In the genomic region with DNA sequence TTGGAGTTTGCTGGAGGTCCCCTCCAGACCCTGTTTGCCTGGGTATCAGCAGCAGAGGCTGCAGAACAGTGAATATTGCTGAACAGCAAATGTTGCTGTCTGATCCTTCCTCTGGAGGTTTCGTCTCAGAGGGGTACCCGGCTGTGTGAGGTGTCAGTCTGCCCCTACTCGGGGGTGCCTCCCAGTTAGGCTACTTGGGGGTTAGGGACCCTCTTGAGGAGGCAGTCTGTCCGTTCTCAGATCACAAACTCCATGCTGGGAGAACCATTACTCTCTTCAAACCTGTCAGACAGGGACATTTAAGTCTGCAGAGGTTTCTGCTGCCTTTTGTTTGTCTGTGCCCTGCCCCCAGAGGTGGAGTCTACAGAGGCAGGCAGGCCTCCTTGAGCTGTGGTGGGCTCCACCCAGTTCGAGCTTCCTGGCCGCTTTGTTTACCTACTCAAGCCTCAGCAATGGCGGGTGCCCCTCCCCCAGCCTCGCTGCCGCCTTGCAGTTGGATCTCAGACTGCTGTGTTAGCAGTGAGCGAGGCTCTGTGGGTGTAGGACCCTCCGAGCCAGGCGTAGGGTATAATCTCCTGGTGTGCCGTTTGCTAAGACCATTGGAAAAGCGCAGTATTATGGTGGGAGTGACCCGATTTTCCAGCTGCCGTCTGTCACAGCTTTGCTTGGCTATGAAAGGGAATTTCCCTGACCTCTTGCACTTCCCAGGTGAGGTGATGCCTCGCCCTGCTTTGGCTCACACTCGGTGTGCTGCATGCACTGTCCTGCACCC, we compare ENCODE assay signal across 10 cellular contexts. TPM values are rescaled to one million over a fixed set of nuclear protein-coding genes. Genes with fewer than 3 reads are reported as not detected.
DNase-seq lines count a peak whose midpoint lies in the region; ATAC-seq and TF ChIP-seq lines count a peak whose summit lies in the region.
"Not testable (repeated sequence)": the region's sequence is repeated elsewhere in the genome, so short reads cannot be mapped to it uniquely, and the experiment has no call there.
"Had no signal": no experiment of that assay in that cellular context is flagged by ENCODE, and none has a peak within 500 bp of the region (broad histone marks: within the 10 kb centered on the region; RNA-seq: fewer than 3 reads in every experiment).

No MANE protein-coding gene starts in this region.

- H3K23ac ChIP-seq in mesendoderm (ENCODE audit: low read length) = not testable (repeated sequence)

- H3K79me1 ChIP-seq in mesendoderm (ENCODE audit: low read length) = not testable (repeated sequence)

- not testable (repeated sequence) for TF ChIP-seq CTCF in WERI-Rb-1 (IDR thresholded peaks at IDR 0.05; ENCODE audit: low read depth, low read length); endodermal cell (conservative IDR thresholded peaks at IDR 0.05); gastrocnemius medialis (IDR thresholded peaks at IDR 0.05 in 4 of 5, conservative IDR thresholded peaks at IDR 0.05 in 1 of 5)

- H3K56ac ChIP-seq in mesendoderm (ENCODE audit: low read length) = peak overlapping the region; percentile 80

- not testable (repeated sequence) for H3K9me3 ChIP-seq in WERI-Rb-1 (ENCODE audit: severe bottlenecking); endodermal cell (ENCODE audit: control insufficient read depth, low read length); gastrocnemius medialis

- H3K4me2 ChIP-seq in mesendoderm (ENCODE audit: low read length) = not testable (repeated sequence)

- WGBS in endodermal cell (ENCODE audit: insufficient coverage in 1 of 2, insufficient read length in 1 of 2), 2 experiments = 19 to 25% methylated on average over 9 to 18 of the region's 18 CpGs
- no CpG with 5 or more reads among the region's 18 CpGs for WGBS in mesendoderm (ENCODE audit: extremely low coverage, insufficient coverage, low lambda C conversion rate)

- not testable (repeated sequence) for H3K18ac ChIP-seq in mesendoderm (ENCODE audit: low read length)

- H4K8ac ChIP-seq in mesendoderm (ENCODE audit: low read depth, low read length) = not testable (repeated sequence)

- peak overlapping the region; percentile 50 for H3K4me3 Mint-ChIP-seq in endodermal cell

- not testable (repeated sequence) for H4K5ac ChIP-seq in mesendoderm (ENCODE audit: low read length)

- H3K27ac ChIP-seq in WERI-Rb-1 = peak overlapping the region; percentile 37; the same call in 1 of the 2 replicates
- not testable (repeated sequence) for H3K27ac ChIP-seq in endodermal cell (ENCODE audit: low read depth, low read length); mesendoderm (ENCODE audit: low read depth, low read length)
- peak overlapping the region in 3 of 4 donors; percentile 38 to 49 (median 39) for H3K27ac ChIP-seq in gastrocnemius medialis

- DNase-seq in H7, gastrocnemius medialis: not testable (repeated sequence)
- DNase-seq in NCI-H510A treated with DMSO at 0.1 percent for 48 hours (lab: John Stamatoyannopoulos, UW) = peak; percentile 8
- peak; percentile 43 for DNase-seq in WERI-Rb-1
- DNase-seq in endodermal cell = peak; percentile 78
- DNase-seq in iPS DF 19.7 (ENCODE audit: low read depth, low spot score) = peak; percentile 12
- DNase-seq in mesendoderm = peak; percentile 20

- ATAC-seq in gastrocnemius medialis = not testable (repeated sequence)

- not testable (repeated sequence) for H3K4ac ChIP-seq in mesendoderm (ENCODE audit: low read depth, low read length)

- H3K4me1 Mint-ChIP-seq in endodermal cell = peaks cover 16% of the 10 kb centered on the region

- not testable (repeated sequence) for H3K4me1 ChIP-seq in endodermal cell (ENCODE audit: control insufficient read depth, insufficient read depth, low read length); mesendoderm (ENCODE audit: control insufficient read depth, low read depth, low read length); gastrocnemius medialis

- peak overlapping the region; percentile 25 for H3K4me3 ChIP-seq in H7 (ENCODE audit: insufficient read depth, low read depth, low read length)
- H3K4me3 ChIP-seq in WERI-Rb-1 (ENCODE audit: low read depth, low read length); mesendoderm (ENCODE audit: low read length): not testable (repeated sequence)
- peak overlapping the region; percentile 47 for H3K4me3 ChIP-seq in endodermal cell (ENCODE audit: low read length)
- peak overlapping the region in 1 of 4 donors; percentile 15 for H3K4me3 ChIP-seq in gastrocnemius medialis

- intact Hi-C loops in gastrocnemius medialis (cut with DNase I; ENCODE audit: low total_unique reads) = not testable (repeated sequence)

- not testable (repeated sequence) for H2BK15ac ChIP-seq in mesendoderm (replicated peaks; ENCODE audit: low read depth)

- TF ChIP-seq POLR2A in gastrocnemius medialis (IDR thresholded peaks at IDR 0.05) = not testable (repeated sequence)

- peak overlapping the region; percentile 94 for H3K27ac Mint-ChIP-seq in endodermal cell

- peaks cover 36% of the 10 kb centered on the region for H3K9me3 Mint-ChIP-seq in endodermal cell

- not testable (repeated sequence) for H2AK5ac ChIP-seq in mesendoderm (ENCODE audit: low read length)

- H2BK120ac ChIP-seq in mesendoderm (ENCODE audit: low read depth, low read length) = not testable (repeated sequence)

- H3K36me3 Mint-ChIP-seq in endodermal cell (ENCODE audit: low read depth) = not testable (repeated sequence)

- not testable (repeated sequence) for H3K27me3 ChIP-seq in H7 (ENCODE audit: control insufficient read depth, insufficient read depth, low read length); WERI-Rb-1 (ENCODE audit: insufficient read depth, low read depth, severe bottlenecking); endodermal cell (ENCODE audit: control insufficient read depth, insufficient read depth, low read length, poor library complexity, severe bottlenecking); mesendoderm (ENCODE audit: insufficient read depth, low read length, poor library complexity); gastrocnemius medialis

- H2BK5ac ChIP-seq in mesendoderm (ENCODE audit: low read length) = not testable (repeated sequence)

- peaks cover 66% of the 10 kb centered on the region for H3K27me3 Mint-ChIP-seq in endodermal cell (ENCODE audit: insufficient read depth)

- H3K79me2 ChIP-seq in mesendoderm (ENCODE audit: control insufficient read depth, insufficient read depth, low read length) = not testable (repeated sequence)

- H3K9ac ChIP-seq in endodermal cell (ENCODE audit: extremely low read depth, low read length, poor library complexity, severe bottlenecking) = not testable (repeated sequence)
- peak overlapping the region; percentile 49 for H3K9ac ChIP-seq in mesendoderm (ENCODE audit: low read length)

- H3K36me3 ChIP-seq in H7 (replicated peaks; ENCODE audit: control insufficient read depth, insufficient read depth, low read length); WERI-Rb-1; endodermal cell (ENCODE audit: control insufficient read depth, insufficient read depth, low read length); mesendoderm (ENCODE audit: control insufficient read depth, insufficient read depth, low read length); gastrocnemius medialis: not testable (repeated sequence)

- in situ Hi-C loops in gastrocnemius medialis (cut with MboI; ENCODE audit: low sequenced_read_pairs in 4 of 4) = not testable (repeated sequence)

RNA-seq across cellular contexts. Expression of gene TPO, which starts 25.1 kb away (rescaled TPM):
- not detected in 2 replicates for total RNA-seq in H7 (2014; rRNA removed; shearing (Covaris generic))
- total RNA-seq in endodermal cell (not detected), gastrocnemius medialis (10 to 100 TPM in 1 of 4 donors, 1 to 10 TPM in 3; 3.3 to 11.6 (median 5.3) TPM)
- polyA plus RNA-seq in endodermal cell (2013, experiment 1 of 2) = 0.50 TPM
- polyA plus RNA-seq in endodermal cell (2013, experiment 2 of 2) = 0.29 TPM
- polyA plus RNA-seq in mesendoderm (2013, experiment 1 of 2) = not detected
- not detected for polyA plus RNA-seq in mesendoderm (2013, experiment 2 of 2)
- total RNA-seq: LHCN-M2, OCI-LY7 had no signal
- polyA plus RNA-seq: IgD-negative memory B cell had no signal
